In genomic region chr3:119679874-119680273, GRCh38 we compare ENCODE assay signal across 1 cellular context.
TF ChIP-seq lines count a peak whose summit lies in the region.

No MANE protein-coding gene starts in this region.

TF ChIP-seq in H1, 55 proteins besides CTCF, POLR2A, EP300 and RAD21:
- TF ChIP-seq CHD1 (IDR thresholded peaks at IDR 0.05; ENCODE audit: low read depth, low read length), result no peak
- TF ChIP-seq KDM1A (IDR thresholded peaks at IDR 0.05; ENCODE audit: borderline replicate concordance, low read length), result no peak
- TF ChIP-seq KDM4A (IDR thresholded peaks at IDR 0.05; ENCODE audit: low read depth, low read length, severe bottlenecking), result no peak
- no peak for TF ChIP-seq TBP (IDR thresholded peaks at IDR 0.05; ENCODE audit: low read depth, low read length)
- TF ChIP-seq HDAC2 (IDR thresholded peaks at IDR 0.05; ENCODE audit: borderline replicate concordance in 1 of 2, low read depth in 2 of 2, low read length in 2 of 2), result no peak
- no peak for TF ChIP-seq SIX5 (IDR thresholded peaks at IDR 0.05; ENCODE audit: low read depth, low read length)
- no peak for TF ChIP-seq SIRT6 (IDR thresholded peaks at IDR 0.05; ENCODE audit: low read length)
- TF ChIP-seq EZH2 (IDR thresholded peaks at IDR 0.05; ENCODE audit: low read depth, low read length, severe bottlenecking), result no peak
- TF ChIP-seq, protein P1, sequence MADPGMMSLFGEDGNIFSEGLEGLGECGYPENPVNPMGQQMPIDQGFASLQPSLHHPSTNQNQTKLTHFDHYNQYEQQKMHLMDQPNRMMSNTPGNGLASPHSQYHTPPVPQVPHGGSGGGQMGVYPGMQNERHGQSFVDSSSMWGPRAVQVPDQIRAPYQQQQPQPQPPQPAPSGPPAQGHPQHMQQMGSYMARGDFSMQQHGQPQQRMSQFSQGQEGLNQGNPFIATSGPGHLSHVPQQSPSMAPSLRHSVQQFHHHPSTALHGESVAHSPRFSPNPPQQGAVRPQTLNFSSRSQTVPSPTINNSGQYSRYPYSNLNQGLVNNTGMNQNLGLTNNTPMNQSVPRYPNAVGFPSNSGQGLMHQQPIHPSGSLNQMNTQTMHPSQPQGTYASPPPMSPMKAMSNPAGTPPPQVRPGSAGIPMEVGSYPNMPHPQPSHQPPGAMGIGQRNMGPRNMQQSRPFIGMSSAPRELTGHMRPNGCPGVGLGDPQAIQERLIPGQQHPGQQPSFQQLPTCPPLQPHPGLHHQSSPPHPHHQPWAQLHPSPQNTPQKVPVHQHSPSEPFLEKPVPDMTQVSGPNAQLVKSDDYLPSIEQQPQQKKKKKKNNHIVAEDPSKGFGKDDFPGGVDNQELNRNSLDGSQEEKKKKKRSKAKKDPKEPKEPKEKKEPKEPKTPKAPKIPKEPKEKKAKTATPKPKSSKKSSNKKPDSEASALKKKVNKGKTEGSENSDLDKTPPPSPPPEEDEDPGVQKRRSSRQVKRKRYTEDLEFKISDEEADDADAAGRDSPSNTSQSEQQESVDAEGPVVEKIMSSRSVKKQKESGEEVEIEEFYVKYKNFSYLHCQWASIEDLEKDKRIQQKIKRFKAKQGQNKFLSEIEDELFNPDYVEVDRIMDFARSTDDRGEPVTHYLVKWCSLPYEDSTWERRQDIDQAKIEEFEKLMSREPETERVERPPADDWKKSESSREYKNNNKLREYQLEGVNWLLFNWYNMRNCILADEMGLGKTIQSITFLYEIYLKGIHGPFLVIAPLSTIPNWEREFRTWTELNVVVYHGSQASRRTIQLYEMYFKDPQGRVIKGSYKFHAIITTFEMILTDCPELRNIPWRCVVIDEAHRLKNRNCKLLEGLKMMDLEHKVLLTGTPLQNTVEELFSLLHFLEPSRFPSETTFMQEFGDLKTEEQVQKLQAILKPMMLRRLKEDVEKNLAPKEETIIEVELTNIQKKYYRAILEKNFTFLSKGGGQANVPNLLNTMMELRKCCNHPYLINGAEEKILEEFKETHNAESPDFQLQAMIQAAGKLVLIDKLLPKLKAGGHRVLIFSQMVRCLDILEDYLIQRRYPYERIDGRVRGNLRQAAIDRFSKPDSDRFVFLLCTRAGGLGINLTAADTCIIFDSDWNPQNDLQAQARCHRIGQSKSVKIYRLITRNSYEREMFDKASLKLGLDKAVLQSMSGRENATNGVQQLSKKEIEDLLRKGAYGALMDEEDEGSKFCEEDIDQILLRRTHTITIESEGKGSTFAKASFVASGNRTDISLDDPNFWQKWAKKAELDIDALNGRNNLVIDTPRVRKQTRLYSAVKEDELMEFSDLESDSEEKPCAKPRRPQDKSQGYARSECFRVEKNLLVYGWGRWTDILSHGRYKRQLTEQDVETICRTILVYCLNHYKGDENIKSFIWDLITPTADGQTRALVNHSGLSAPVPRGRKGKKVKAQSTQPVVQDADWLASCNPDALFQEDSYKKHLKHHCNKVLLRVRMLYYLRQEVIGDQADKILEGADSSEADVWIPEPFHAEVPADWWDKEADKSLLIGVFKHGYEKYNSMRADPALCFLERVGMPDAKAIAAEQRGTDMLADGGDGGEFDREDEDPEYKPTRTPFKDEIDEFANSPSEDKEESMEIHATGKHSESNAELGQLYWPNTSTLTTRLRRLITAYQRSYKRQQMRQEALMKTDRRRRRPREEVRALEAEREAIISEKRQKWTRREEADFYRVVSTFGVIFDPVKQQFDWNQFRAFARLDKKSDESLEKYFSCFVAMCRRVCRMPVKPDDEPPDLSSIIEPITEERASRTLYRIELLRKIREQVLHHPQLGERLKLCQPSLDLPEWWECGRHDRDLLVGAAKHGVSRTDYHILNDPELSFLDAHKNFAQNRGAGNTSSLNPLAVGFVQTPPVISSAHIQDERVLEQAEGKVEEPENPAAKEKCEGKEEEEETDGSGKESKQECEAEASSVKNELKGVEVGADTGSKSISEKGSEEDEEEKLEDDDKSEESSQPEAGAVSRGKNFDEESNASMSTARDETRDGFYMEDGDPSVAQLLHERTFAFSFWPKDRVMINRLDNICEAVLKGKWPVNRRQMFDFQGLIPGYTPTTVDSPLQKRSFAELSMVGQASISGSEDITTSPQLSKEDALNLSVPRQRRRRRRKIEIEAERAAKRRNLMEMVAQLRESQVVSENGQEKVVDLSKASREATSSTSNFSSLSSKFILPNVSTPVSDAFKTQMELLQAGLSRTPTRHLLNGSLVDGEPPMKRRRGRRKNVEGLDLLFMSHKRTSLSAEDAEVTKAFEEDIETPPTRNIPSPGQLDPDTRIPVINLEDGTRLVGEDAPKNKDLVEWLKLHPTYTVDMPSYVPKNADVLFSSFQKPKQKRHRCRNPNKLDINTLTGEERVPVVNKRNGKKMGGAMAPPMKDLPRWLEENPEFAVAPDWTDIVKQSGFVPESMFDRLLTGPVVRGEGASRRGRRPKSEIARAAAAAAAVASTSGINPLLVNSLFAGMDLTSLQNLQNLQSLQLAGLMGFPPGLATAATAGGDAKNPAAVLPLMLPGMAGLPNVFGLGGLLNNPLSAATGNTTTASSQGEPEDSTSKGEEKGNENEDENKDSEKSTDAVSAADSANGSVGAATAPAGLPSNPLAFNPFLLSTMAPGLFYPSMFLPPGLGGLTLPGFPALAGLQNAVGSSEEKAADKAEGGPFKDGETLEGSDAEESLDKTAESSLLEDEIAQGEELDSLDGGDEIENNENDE (IDR thresholded peaks at IDR 0.05; ENCODE audit: insufficient replicate concordance, low read length), result no peak
- no peak for TF ChIP-seq POU5F1 (IDR thresholded peaks at IDR 0.05; ENCODE audit: low read depth, low read length)
- no peak for TF ChIP-seq NRF1 (IDR thresholded peaks at IDR 0.05; ENCODE audit: low read depth, low read length)
- no peak for TF ChIP-seq SUZ12 (IDR thresholded peaks at IDR 0.05; ENCODE audit: low read length)
- TF ChIP-seq TCF12 (IDR thresholded peaks at IDR 0.05; ENCODE audit: low read depth, low read length), result no peak
- TF ChIP-seq EGR1 (IDR thresholded peaks at IDR 0.05; ENCODE audit: borderline replicate concordance, low read depth, low read length), result no peak
- TF ChIP-seq, protein P2, sequence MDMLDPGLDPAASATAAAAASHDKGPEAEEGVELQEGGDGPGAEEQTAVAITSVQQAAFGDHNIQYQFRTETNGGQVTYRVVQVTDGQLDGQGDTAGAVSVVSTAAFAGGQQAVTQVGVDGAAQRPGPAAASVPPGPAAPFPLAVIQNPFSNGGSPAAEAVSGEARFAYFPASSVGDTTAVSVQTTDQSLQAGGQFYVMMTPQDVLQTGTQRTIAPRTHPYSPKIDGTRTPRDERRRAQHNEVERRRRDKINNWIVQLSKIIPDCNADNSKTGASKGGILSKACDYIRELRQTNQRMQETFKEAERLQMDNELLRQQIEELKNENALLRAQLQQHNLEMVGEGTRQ (IDR thresholded peaks at IDR 0.05; ENCODE audit: low read length), result no peak
- TF ChIP-seq, protein P3, sequence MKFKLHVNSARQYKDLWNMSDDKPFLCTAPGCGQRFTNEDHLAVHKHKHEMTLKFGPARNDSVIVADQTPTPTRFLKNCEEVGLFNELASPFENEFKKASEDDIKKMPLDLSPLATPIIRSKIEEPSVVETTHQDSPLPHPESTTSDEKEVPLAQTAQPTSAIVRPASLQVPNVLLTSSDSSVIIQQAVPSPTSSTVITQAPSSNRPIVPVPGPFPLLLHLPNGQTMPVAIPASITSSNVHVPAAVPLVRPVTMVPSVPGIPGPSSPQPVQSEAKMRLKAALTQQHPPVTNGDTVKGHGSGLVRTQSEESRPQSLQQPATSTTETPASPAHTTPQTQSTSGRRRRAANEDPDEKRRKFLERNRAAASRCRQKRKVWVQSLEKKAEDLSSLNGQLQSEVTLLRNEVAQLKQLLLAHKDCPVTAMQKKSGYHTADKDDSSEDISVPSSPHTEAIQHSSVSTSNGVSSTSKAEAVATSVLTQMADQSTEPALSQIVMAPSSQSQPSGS (IDR thresholded peaks at IDR 0.05; ENCODE audit: low read length), result no peak
